In genomic region chr2:189819297-189819704, GRCh38 we compare ENCODE assay signal across 21 cellular contexts. TPM values are rescaled to one million over a fixed set of nuclear protein-coding genes. Genes with fewer than 3 reads are reported as not detected.
DNase-seq lines count a peak whose midpoint lies in the region; ATAC-seq and TF ChIP-seq lines count a peak whose summit lies in the region.
"Had no signal": no experiment of that assay in that cellular context is flagged by ENCODE, and none has a peak within 500 bp of the region (broad histone marks: within the 10 kb centered on the region; RNA-seq: fewer than 3 reads in every experiment).

No MANE protein-coding gene starts in this region.

- no peaks in the 10 kb centered on the region for H3K9me3 Mint-ChIP-seq in activated CD4-positive, alpha-beta memory T cell treated with anti-CD3 and anti-CD28 coated beads for 36 hours
- H3K9me3 Mint-ChIP-seq in activated CD4-positive, alpha-beta memory T cell treated with anti-CD3 and anti-CD28 coated beads, Interleukin-2, amount 10 ng/mL, durations not matched to agents 7 days and 5 days = peaks cover 3% of the 10 kb centered on the region
- no peaks in the 10 kb centered on the region for H3K9me3 Mint-ChIP-seq in osteocyte (ENCODE audit: unreplicated experiment)
- H3K9me3 Mint-ChIP-seq: activated naive CD4-positive, alpha-beta T cell treated with anti-CD3 and anti-CD28 coated beads, Interleukin-2, amount 10 ng/mL, durations not matched to agents 7 days and 5 days had no signal

- CTCF ChIA-PET in activated CD4-positive, alpha-beta memory T cell treated with anti-CD3 and anti-CD28 coated beads for 36 hours (lab: Charles Lee) = no interaction called here
- CTCF ChIA-PET in activated CD4-positive, alpha-beta memory T cell treated with anti-CD3 and anti-CD28 coated beads, Interleukin-2, amount 10 ng/mL, durations not matched to agents 7 days and 5 days (lab: Charles Lee) = interaction anchor here (1.6 kb wide), 1 partner anchor 47 kb away, joined by 3 read pairs; no protein-coding TSS in a partner anchor

- H3K4me1 ChIP-seq in osteoblast (ENCODE audit: insufficient read depth, low read length) (peaks cover 12% of the 10 kb centered on the region), right cardiac atrium (ENCODE audit: control insufficient read depth, insufficient read depth, low read length) (no peaks in the 10 kb centered on the region)
- H3K4me1 ChIP-seq: colonic mucosa, esophagus squamous epithelium, Peyer's patch, stomach had no signal

- H3K4me1 Mint-ChIP-seq in activated CD4-positive, alpha-beta memory T cell treated with anti-CD3 and anti-CD28 coated beads for 36 hours (ENCODE audit: low read depth) = peaks cover 16% of the 10 kb centered on the region
- peaks cover 12% of the 10 kb centered on the region for H3K4me1 Mint-ChIP-seq in activated CD4-positive, alpha-beta memory T cell treated with anti-CD3 and anti-CD28 coated beads, Interleukin-2, amount 10 ng/mL, durations not matched to agents 7 days and 5 days
- H3K4me1 Mint-ChIP-seq in osteocyte (ENCODE audit: unreplicated experiment) = no peaks in the 10 kb centered on the region
- H3K4me1 Mint-ChIP-seq: activated naive CD4-positive, alpha-beta T cell treated with anti-CD3 and anti-CD28 coated beads, Interleukin-2, amount 10 ng/mL, durations not matched to agents 7 days and 5 days had no signal

- no peak for ATAC-seq in right cardiac atrium
- ATAC-seq: A549 had no signal

- POLR2A ChIA-PET in activated CD4-positive, alpha-beta memory T cell treated with anti-CD3 and anti-CD28 coated beads for 36 hours (lab: Charles Lee) = interaction anchor here (1.0 kb wide), 1 partner anchor 35 kb away, joined by 4 read pairs; the partner anchor contains the start of genes ORMDL1 and PMS1
- POLR2A ChIA-PET in activated CD4-positive, alpha-beta memory T cell treated with anti-CD3 and anti-CD28 coated beads, Interleukin-2, amount 10 ng/mL, durations not matched to agents 7 days and 5 days (lab: Charles Lee) = no interaction called here

- H3K27me3 ChIP-seq in brain microvascular endothelial cell (replicated peaks) (no peaks in the 10 kb centered on the region), osteoblast (ENCODE audit: insufficient read depth, low read length) (no peaks in the 10 kb centered on the region), right cardiac atrium (ENCODE audit: control insufficient read depth, insufficient read depth) (no peaks in the 10 kb centered on the region)
- H3K27me3 ChIP-seq: colonic mucosa, esophagus squamous epithelium, Peyer's patch, stomach had no signal

- peaks cover 8% of the 10 kb centered on the region for H3K36me3 ChIP-seq in brain microvascular endothelial cell (replicated peaks)
- H3K36me3 ChIP-seq in osteoblast (ENCODE audit: insufficient read depth, low read length) = peaks cover 9% of the 10 kb centered on the region
- H3K36me3 ChIP-seq: colonic mucosa had no signal

- peaks cover 33% of the 10 kb centered on the region for H3K36me3 Mint-ChIP-seq in activated CD4-positive, alpha-beta memory T cell treated with anti-CD3 and anti-CD28 coated beads for 36 hours
- peaks cover 38% of the 10 kb centered on the region for H3K36me3 Mint-ChIP-seq in activated CD4-positive, alpha-beta memory T cell treated with anti-CD3 and anti-CD28 coated beads, Interleukin-2, amount 10 ng/mL, durations not matched to agents 7 days and 5 days (ENCODE audit: low read depth)
- H3K36me3 Mint-ChIP-seq in osteocyte (ENCODE audit: unreplicated experiment) = peaks cover 40% of the 10 kb centered on the region

- peak overlapping the region; percentile 2 for H3K27ac ChIP-seq in brain microvascular endothelial cell
- peak overlapping the region; percentile 54 for H3K27ac ChIP-seq in osteoblast (ENCODE audit: low read depth, low read length)
- no peak overlapping the region for H3K27ac ChIP-seq in right cardiac atrium (ENCODE audit: low read length)
- H3K27ac ChIP-seq: A549, colonic mucosa, esophagus squamous epithelium, KMS-11, Peyer's patch, skin epidermis, stomach had no signal

- H3K79me2 ChIP-seq in osteoblast (ENCODE audit: insufficient read depth, low read length) = no peaks in the 10 kb centered on the region

- peaks cover 3% of the 10 kb centered on the region for H3K9me3 ChIP-seq in osteoblast (ENCODE audit: low read depth, low read length)
- H3K9me3 ChIP-seq in right cardiac atrium (ENCODE audit: control insufficient read depth, low read length) = no peaks in the 10 kb centered on the region
- H3K9me3 ChIP-seq: A549, colonic mucosa, esophagus squamous epithelium, Peyer's patch, stomach had no signal

- peak overlapping the region; percentile 82 for H3K27ac Mint-ChIP-seq in activated CD4-positive, alpha-beta memory T cell treated with anti-CD3 and anti-CD28 coated beads for 36 hours
- H3K27ac Mint-ChIP-seq in activated CD4-positive, alpha-beta memory T cell treated with anti-CD3 and anti-CD28 coated beads, Interleukin-2, amount 10 ng/mL, durations not matched to agents 7 days and 5 days = no peak overlapping the region
- H3K27ac Mint-ChIP-seq in osteocyte (ENCODE audit: unreplicated experiment) = no peak overlapping the region
- H3K27ac Mint-ChIP-seq: activated naive CD4-positive, alpha-beta T cell treated with anti-CD3 and anti-CD28 coated beads, Interleukin-2, amount 10 ng/mL, durations not matched to agents 7 days and 5 days had no signal

- in situ Hi-C loops in brain microvascular endothelial cell (cut with HindIII; ENCODE audit: low pct_ligation_motif_present, low sequenced_read_pairs) = no loop called here

- H2AFZ ChIP-seq in osteoblast (ENCODE audit: low read length) = no peak overlapping the region

- 92% methylated on average over 1 of the region's 1 CpG for WGBS in right cardiac atrium

- TF ChIP-seq CTCF in brain microvascular endothelial cell (IDR thresholded peaks at IDR 0.05; ENCODE audit: low read depth, low read length, missing control alignments) (no peak), osteoblast (IDR thresholded peaks at IDR 0.05; ENCODE audit: extremely low read depth, low read depth, low read length) (no peak), osteocyte (IDR thresholded peaks at IDR 0.05) (no peak)

- H3K4me3 ChIP-seq in brain microvascular endothelial cell (ENCODE audit: low read depth, low read length) = no peak overlapping the region
- H3K4me3 ChIP-seq in osteoblast (ENCODE audit: insufficient read depth, low read length) = no peak overlapping the region
- no peak overlapping the region for H3K4me3 ChIP-seq in right cardiac atrium (ENCODE audit: low read length)
- H3K4me3 ChIP-seq: A549, colonic mucosa, esophagus squamous epithelium, Peyer's patch, skin epidermis, stomach had no signal

- DNase-seq in activated CD4-positive, alpha-beta memory T cell treated with anti-CD3 and anti-CD28 coated beads for 36 hours = no peak
- DNase-seq in activated CD4-positive, alpha-beta memory T cell treated with anti-CD3 and anti-CD28 coated beads, Interleukin-2, amount 10 ng/mL, durations not matched to agents 7 days and 5 days = no peak
- DNase-seq in LHCN-M2 (ENCODE audit: low read depth) = peak; percentile 91
- no peak for DNase-seq in brain microvascular endothelial cell
- DNase-seq in osteoblast (ENCODE audit: insufficient read length, low spot score, missing footprints) = peak; percentile 60
- no peak for DNase-seq in osteocyte (ENCODE audit: extremely low spot score, unreplicated experiment)
- no peak for DNase-seq in right cardiac atrium
- DNase-seq in iPS-NIHi11 (ENCODE audit: low spot score) = no peak
- DNase-seq: activated CD4-positive, alpha-beta T cell treated with anti-CD3 and anti-CD28 coated beads for 4 hours; activated naive CD4-positive, alpha-beta T cell treated with anti-CD3 and anti-CD28 coated beads, Interleukin-2, amount 10 ng/mL, durations not matched to agents 7 days and 5 days; Calu3; colonic mucosa; esophagus squamous epithelium; H7; NCI-H187; NCI-H69; Peyer's patch; stomach had no signal

- no peaks in the 10 kb centered on the region for H3K27me3 Mint-ChIP-seq in activated CD4-positive, alpha-beta memory T cell treated with anti-CD3 and anti-CD28 coated beads for 36 hours
- H3K27me3 Mint-ChIP-seq in activated CD4-positive, alpha-beta memory T cell treated with anti-CD3 and anti-CD28 coated beads, Interleukin-2, amount 10 ng/mL, durations not matched to agents 7 days and 5 days = no peaks in the 10 kb centered on the region
- no peaks in the 10 kb centered on the region for H3K27me3 Mint-ChIP-seq in osteocyte (ENCODE audit: unreplicated experiment)
- H3K27me3 Mint-ChIP-seq: activated naive CD4-positive, alpha-beta T cell treated with anti-CD3 and anti-CD28 coated beads, Interleukin-2, amount 10 ng/mL, durations not matched to agents 7 days and 5 days had no signal

- H3K4me3 Mint-ChIP-seq in activated CD4-positive, alpha-beta memory T cell treated with anti-CD3 and anti-CD28 coated beads for 36 hours = no peak overlapping the region
- H3K4me3 Mint-ChIP-seq in activated CD4-positive, alpha-beta memory T cell treated with anti-CD3 and anti-CD28 coated beads, Interleukin-2, amount 10 ng/mL, durations not matched to agents 7 days and 5 days = no peak overlapping the region
- H3K4me3 Mint-ChIP-seq in osteocyte (ENCODE audit: unreplicated experiment) = no peak overlapping the region
- H3K4me3 Mint-ChIP-seq: activated naive CD4-positive, alpha-beta T cell treated with anti-CD3 and anti-CD28 coated beads, Interleukin-2, amount 10 ng/mL, durations not matched to agents 7 days and 5 days had no signal

- intact Hi-C loops in activated CD4-positive, alpha-beta memory T cell treated with anti-CD3 and anti-CD28 coated beads for 36 hours (cut with micrococcal nuclease) = loop anchor here (2.0 kb wide), 1 partner anchor 20 kb away; no protein-coding TSS in a partner anchor
- intact Hi-C loops in right cardiac atrium (cut with DNase I) = no loop called here

- no peaks in the 10 kb centered on the region for H4K20me1 ChIP-seq in osteoblast (ENCODE audit: insufficient read depth, low read length)

- H3K4me2 ChIP-seq in osteoblast (ENCODE audit: insufficient read depth, low read length) = no peak overlapping the region
- H3K4me2 ChIP-seq: A549, KMS-11 had no signal

RNA-seq across cellular contexts. Expression of gene PMS1, which starts 35.1 kb away (rescaled TPM):
- 10 to 100 TPM; 36.0 to 38.6 TPM for total RNA-seq in activated CD4-positive, alpha-beta memory T cell treated with anti-CD3 and anti-CD28 coated beads for 36 hours
- 10 to 100 TPM; 24.6 to 26.4 TPM for total RNA-seq in activated CD4-positive, alpha-beta memory T cell treated with anti-CD3 and anti-CD28 coated beads, Interleukin-2, amount 10 ng/mL, durations not matched to agents 7 days and 5 days
- total RNA-seq in LHCN-M2 (2014; rRNA removed) (22.2 and 27.9 TPM in 2 replicates), osteoblast (29.3 and 30.6 TPM in 2 replicates), osteocyte (31.6 and 36.8 TPM in 2 replicates), right cardiac atrium (10 to 100 TPM; 15.3 to 20.8 (median 17.7) TPM)
- 5.5 TPM for polyA plus RNA-seq in LHCN-M2 (2012)
- polyA plus RNA-seq in right cardiac atrium = 7.3 TPM

RNA-seq across cellular contexts. Expression of gene ORMDL1, which starts 35.2 kb away (rescaled TPM):
- total RNA-seq in activated CD4-positive, alpha-beta memory T cell treated with anti-CD3 and anti-CD28 coated beads for 36 hours = 10 to 100 TPM; 47.0 to 49.8 TPM
- 10 to 100 TPM; 87.4 to 89.4 TPM for total RNA-seq in activated CD4-positive, alpha-beta memory T cell treated with anti-CD3 and anti-CD28 coated beads, Interleukin-2, amount 10 ng/mL, durations not matched to agents 7 days and 5 days
- total RNA-seq in LHCN-M2 (2014; rRNA removed) (62.4 and 83.4 TPM in 2 replicates), osteoblast (42.3 and 46.3 TPM in 2 replicates), osteocyte (63.7 and 71.9 TPM in 2 replicates), right cardiac atrium (10 to 100 TPM; 30.3 to 44.6 (median 35.2) TPM)
- polyA plus RNA-seq in LHCN-M2 (2012) = 36.8 TPM
- polyA plus RNA-seq in right cardiac atrium = 43.3 TPM

RNA-seq across cellular contexts. Expression of gene OSGEPL1, which starts 56.7 kb away (rescaled TPM):
- 10 to 100 TPM; 11.1 to 11.7 TPM for total RNA-seq in activated CD4-positive, alpha-beta memory T cell treated with anti-CD3 and anti-CD28 coated beads for 36 hours
- 1 to 10 TPM; 8.0 TPM for total RNA-seq in activated CD4-positive, alpha-beta memory T cell treated with anti-CD3 and anti-CD28 coated beads, Interleukin-2, amount 10 ng/mL, durations not matched to agents 7 days and 5 days
- 11.4 and 13.3 TPM in 2 replicates for total RNA-seq in LHCN-M2 (2014; rRNA removed)
- polyA plus RNA-seq in LHCN-M2 (2012) = 3.2 TPM
- 7.2 and 9.4 TPM in 2 replicates for total RNA-seq in osteoblast
- 10.0 and 10.6 TPM in 2 replicates for total RNA-seq in osteocyte
- total RNA-seq in right cardiac atrium = 10 to 100 TPM in 1 of 4 donors, 1 to 10 TPM in 3; 4.3 to 10.5 (median 9.3) TPM
- polyA plus RNA-seq in right cardiac atrium = 8.2 TPM

Comparison
In these comparisons a context has a peak if more than half of its experiments do, and no peak if none do; other contexts are left out.
1. DNase-seq: peak in LHCN-M2 (single experiment) and osteoblast (single experiment); none in activated CD4-positive, alpha-beta memory T cell treated with anti-CD3 and anti-CD28 coated beads for 36 hours (single experiment), activated CD4-positive, alpha-beta memory T cell treated with anti-CD3 and anti-CD28 coated beads, Interleukin-2, amount 10 ng/mL, durations not matched to agents 7 days and 5 days (single experiment), brain microvascular endothelial cell (single experiment), osteocyte (single experiment), right cardiac atrium (0 of 3) and iPS-NIHi11 (single experiment).